18 cellular contexts compared by ENCODE assay signal in the genomic region with DNA sequence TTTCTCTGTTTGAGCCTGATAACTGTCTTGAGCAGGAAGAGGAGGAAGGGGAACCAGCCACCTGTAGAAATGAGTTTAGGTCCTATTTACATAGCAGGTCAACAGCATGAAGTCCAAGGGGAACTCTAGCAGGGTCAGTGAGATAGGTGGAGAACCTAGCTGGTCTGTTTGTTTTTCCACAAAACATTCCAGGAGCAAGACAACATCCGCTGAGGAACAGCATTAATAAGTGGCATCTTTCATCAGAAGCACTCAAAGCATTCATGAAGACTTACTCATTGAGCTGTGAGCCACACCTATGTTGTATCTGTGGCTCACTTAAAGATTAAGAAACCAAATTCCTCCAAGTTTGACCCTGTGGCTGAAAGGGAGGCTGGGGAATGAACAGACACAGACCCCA.
DNase-seq lines count a peak whose midpoint lies in the region; ATAC-seq, FAIRE-seq and TF ChIP-seq lines count a peak whose summit lies in the region.
"Had no signal": no experiment of that assay in that cellular context is flagged by ENCODE, and none has a peak within 500 bp of the region (broad histone marks: within the 10 kb centered on the region; RNA-seq: fewer than 3 reads in every experiment).

No MANE protein-coding gene starts in this region.

- H3K9ac ChIP-seq in HCT116 (ENCODE audit: low read length): peak overlapping the region; percentile 61
- H3K9ac ChIP-seq: KMS-11 had no signal

- H3K36me3 ChIP-seq in HCT116 (ENCODE audit: control insufficient read depth in 1 of 2, insufficient read depth in 2 of 2, low read length in 2 of 2) (no peaks in the 10 kb centered on the region), RWPE2 (ENCODE audit: low read depth) (no peaks in the 10 kb centered on the region)
- H3K36me3 ChIP-seq: neutrophil had no signal

- 0% methylated on average over 1 of the region's 1 CpG for WGBS in A549 (ENCODE audit: missing lambda C conversion rate)

- no peak overlapping the region for H2AFZ ChIP-seq in HCT116 (ENCODE audit: low read depth, low read length, poor library complexity, severe bottlenecking)

- no peaks in the 10 kb centered on the region for H4K20me1 ChIP-seq in HCT116 (ENCODE audit: insufficient read depth)

- peak; percentile 11 to 34; a peak in 3 of 5 replicates for TF ChIP-seq RAD21 in A549 (conservative IDR thresholded peaks at IDR 0.05 in 1 of 2, IDR thresholded peaks at IDR 0.05 in 1 of 2)
- TF ChIP-seq RAD21 in HCT116 (IDR thresholded peaks at IDR 0.05; ENCODE audit: low read depth): peak; percentile 12; the same call in 1 of the 2 replicates

- no peaks in the 10 kb centered on the region for H3K9me3 Mint-ChIP-seq in activated T-cell treated with anti-CD3 and anti-CD28 coated beads, Interleukin-2, amount 50 U/mL, for 4 hours

- peak; percentile 63 to 75; a peak in 3 of 5 replicates for TF ChIP-seq EP300 in A549 (IDR thresholded peaks at IDR 0.05)

- H3K27ac ChIP-seq in A549 (peak overlapping the region; percentile 67 to 78), HCT116 (ENCODE audit: low read depth, low read length) (peak overlapping the region; percentile 93), RWPE2 (ENCODE audit: poor library complexity, severe bottlenecking) (peak overlapping the region; percentile 69)
- H3K27ac ChIP-seq: dorsolateral prefrontal cortex, KMS-11, neutrophil had no signal

- BruUV-seq in HCT116 (replicated peaks; lab: Mats Ljungman, UMichigan): no TSS peak

- peaks cover 2% of the 10 kb centered on the region for H3K27me3 Mint-ChIP-seq in activated T-cell treated with anti-CD3 and anti-CD28 coated beads, Interleukin-2, amount 50 U/mL, for 4 hours (ENCODE audit: low read depth)

- peak; percentile 100 for FAIRE-seq in A549 (lab: Jason Lieb, UNC)
- no peak for FAIRE-seq in D721Med (lab: Jason Lieb, UNC)
- FAIRE-seq: frontal cortex had no signal

- CTCF ChIA-PET in A549 (lab: Yijun Ruan, JAX): interaction anchor here (1.6 kb wide), 2 partner anchors 16 to 26 kb away, joined by 3 to 4 read pairs; no protein-coding TSS in a partner anchor
- CTCF ChIA-PET in HCT116 (lab: Charles Lee): interaction anchor here (0.8 to 1.7 kb wide), 6 partner anchors 9 to 1094 kb away, joined by 3 read pairs; no protein-coding TSS in a partner anchor

- TF ChIP-seq CTCF in A549 (IDR thresholded peaks at IDR 0.05): no peak
- no peak for TF ChIP-seq CTCF in HCT116 (IDR thresholded peaks at IDR 0.05 in 2 of 3, conservative IDR thresholded peaks at IDR 0.05 in 1 of 3; ENCODE audit: borderline replicate concordance in 1 of 3, insufficient read depth in 1 of 3, low read depth in 2 of 3, low read length in 2 of 3)
- no peak for TF ChIP-seq CTCF in RWPE2 (IDR thresholded peaks at IDR 0.05; ENCODE audit: poor library complexity, severe bottlenecking)
- TF ChIP-seq CTCF in fibroblast of the aortic adventitia (IDR thresholded peaks at IDR 0.05; ENCODE audit: insufficient read depth, low read length): no peak
- no peak for TF ChIP-seq CTCF in D721Med (IDR thresholded peaks at IDR 0.05; ENCODE audit: insufficient read depth, missing control alignments)

- H3K4me3 Mint-ChIP-seq in activated T-cell treated with anti-CD3 and anti-CD28 coated beads, Interleukin-2, amount 50 U/mL, for 4 hours: no peak overlapping the region
- H3K4me3 Mint-ChIP-seq: activated B cell treated with CpG ODN at 0.5 μM for 24 hours; activated CD8-positive, alpha-beta memory T cell treated with anti-CD3 and anti-CD28 coated beads, Interleukin-2, amount 10 ng/mL, durations not matched to agents 7 days and 5 days had no signal

- H3K4me1 Mint-ChIP-seq in activated T-cell treated with anti-CD3 and anti-CD28 coated beads, Interleukin-2, amount 50 U/mL, for 4 hours (ENCODE audit: low read depth): no peaks in the 10 kb centered on the region
- H3K4me1 Mint-ChIP-seq: activated B cell treated with CpG ODN at 0.5 μM for 24 hours; activated CD8-positive, alpha-beta memory T cell treated with anti-CD3 and anti-CD28 coated beads, Interleukin-2, amount 10 ng/mL, durations not matched to agents 7 days and 5 days had no signal

- TF ChIP-seq POLR2A in A549 (IDR thresholded peaks at IDR 0.05; ENCODE audit: low read length) (no peak), HCT116 (IDR thresholded peaks at IDR 0.05; ENCODE audit: borderline replicate concordance, extremely low read depth, insufficient read depth, insufficient read length) (no peak)

- no peaks in the 10 kb centered on the region for H3K79me2 ChIP-seq in HCT116 (ENCODE audit: insufficient read depth, low read length)

- POLR2A ChIA-PET in A549 (lab: Yijun Ruan, JAX): no interaction called here
- POLR2A ChIA-PET in HCT116 (lab: Charles Lee): interaction anchor here (1.0 to 2.8 kb wide), 5 partner anchors 8 to 70 kb away, joined by 3 to 12 read pairs (median 3); no protein-coding TSS in a partner anchor

- intact Hi-C loops in HCT116 (cut with micrococcal nuclease): loop anchor here (1.0 kb wide), 1 partner anchor 17 kb away; no protein-coding TSS in a partner anchor

- H3K36me3 Mint-ChIP-seq in activated T-cell treated with anti-CD3 and anti-CD28 coated beads, Interleukin-2, amount 50 U/mL, for 4 hours (ENCODE audit: insufficient read depth): no peaks in the 10 kb centered on the region
- H3K36me3 Mint-ChIP-seq: activated CD8-positive, alpha-beta memory T cell treated with anti-CD3 and anti-CD28 coated beads, Interleukin-2, amount 10 ng/mL, durations not matched to agents 7 days and 5 days had no signal

- H3K27me3 ChIP-seq in HCT116 (ENCODE audit: insufficient read depth, low read length): no peaks in the 10 kb centered on the region
- no peaks in the 10 kb centered on the region for H3K27me3 ChIP-seq in RWPE2 (ENCODE audit: insufficient read depth, poor library complexity, severe bottlenecking)
- H3K27me3 ChIP-seq: dorsolateral prefrontal cortex, neutrophil had no signal

- DNase-seq in A549 (ENCODE audit: low read depth in 1 of 2, low spot score in 1 of 2) (peak; percentile 74 to 91), HCT116 (ENCODE audit: low read depth, low spot score) (peak; percentile 95), RWPE2 (ENCODE audit: low spot score) (no peak), fibroblast of the aortic adventitia (ENCODE audit: low read depth) (peak; percentile 56), D721Med (ENCODE audit: insufficient read length, low spot score) (no peak)
- no peak for DNase-seq in activated T-cell treated with anti-CD3 and anti-CD28 coated beads, Interleukin-2, amount 50 U/mL, for 4 hours
- DNase-seq: activated B cell treated with CpG ODN at 0.5 μM for 24 hours; activated CD8-positive, alpha-beta memory T cell treated with anti-CD3 and anti-CD28 coated beads, Interleukin-2, amount 10 ng/mL, durations not matched to agents 7 days and 5 days; activated gamma-delta T cell treated with Interleukin-2 at 50 U/mL for 16 hours; dorsolateral prefrontal cortex; midbrain; NCI-H446 treated with DMSO at 0.1 percent for 48 hours; stimulated activated CD4-positive, alpha-beta T cell treated with anti-CD3 and anti-CD28 coated beads, Interleukin-4, amount 100 ng/mL, for 24 hours had no signal

- H3K4me1 ChIP-seq in A549 (peaks cover 45% of the 10 kb centered on the region), HCT116 (ENCODE audit: control insufficient read depth in 1 of 2, insufficient read depth in 2 of 2, low read length in 2 of 2) (peaks cover 44 to 69% of the 10 kb centered on the region in 2 experiments), RWPE2 (ENCODE audit: insufficient read depth, poor library complexity, severe bottlenecking) (peaks cover 27% of the 10 kb centered on the region)

- RAD21 ChIA-PET in HCT116 (lab: Charles Lee; ENCODE audit: low non-redundant PET in 1 of 2, low total read pairs in 2 of 2, uncharacterized antibody in 2 of 2, unreplicated experiment in 2 of 2): interaction anchor here in 1 of 2 experiments (1.0 kb wide), 1 partner anchor 16 kb away, joined by 3 read pairs; no protein-coding TSS in a partner anchor

- no peaks in the 10 kb centered on the region for H3K9me2 ChIP-seq in HCT116 (ENCODE audit: insufficient read depth)

- H3K4me2 ChIP-seq in A549 (peak overlapping the region; percentile 60), HCT116 (ENCODE audit: low read length) (peak overlapping the region; percentile 65)
- H3K4me2 ChIP-seq: KMS-11 had no signal

- H3K9me3 ChIP-seq in A549 (no peaks in the 10 kb centered on the region), HCT116 (ENCODE audit: control insufficient read depth in 1 of 2, insufficient read depth in 1 of 2, low read depth in 1 of 2, low read length in 2 of 2) (no peaks in the 10 kb centered on the region), RWPE2 (ENCODE audit: severe bottlenecking) (no peaks in the 10 kb centered on the region)
- H3K9me3 ChIP-seq: neutrophil had no signal

- ATAC-seq in A549: peak; percentile 94
- peak; percentile 89 for ATAC-seq in HCT116
- peak; percentile 98 for ATAC-seq in RWPE2 (ENCODE audit: low read depth)
- no peak for ATAC-seq in GM21825 (IDR thresholded peaks at IDR 0.05; ENCODE audit: unreplicated experiment)
- ATAC-seq in activated T-cell treated with anti-CD3 and anti-CD28 coated beads, Interleukin-2, amount 50 U/mL, for 4 hours: no peak
- ATAC-seq in GM19351 (IDR thresholded peaks at IDR 0.05; ENCODE audit: unreplicated experiment): no peak
- ATAC-seq: activated CD8-positive, alpha-beta memory T cell treated with anti-CD3 and anti-CD28 coated beads, Interleukin-2, amount 10 ng/mL, durations not matched to agents 7 days and 5 days had no signal

- H3K4me3 ChIP-seq in A549 (no peak overlapping the region), HCT116 (replicated peaks in 1 of 2; ENCODE audit: low read depth in 1 of 2, low read length in 2 of 2) (peak overlapping the region in 1 of 2 experiments; percentile 34; a peak in 2 of 4 replicates), RWPE2 (ENCODE audit: severe bottlenecking) (no peak overlapping the region), fibroblast of the aortic adventitia (ENCODE audit: low read depth, low read length) (no peak overlapping the region)
- H3K4me3 ChIP-seq: dorsolateral prefrontal cortex had no signal

TF ChIP-seq in A549, 52 proteins besides CTCF, POLR2A, EP300 and RAD21 (continues in another document):
- peak in 1 of 2 experiments; percentile 61; a peak in 3 of 5 replicates for TF ChIP-seq JUN (IDR thresholded peaks at IDR 0.05)
- peak; percentile 74 for TF ChIP-seq JUNB (IDR thresholded peaks at IDR 0.05)

TF ChIP-seq in HCT116, 20 proteins besides CTCF, POLR2A, EP300 and RAD21 (continues in another document):
- peak; percentile 96 for TF ChIP-seq TCF7L2 (IDR thresholded peaks at IDR 0.05; ENCODE audit: borderline replicate concordance, extremely low read depth, insufficient read depth, insufficient read length)
- TF ChIP-seq, protein P1, sequence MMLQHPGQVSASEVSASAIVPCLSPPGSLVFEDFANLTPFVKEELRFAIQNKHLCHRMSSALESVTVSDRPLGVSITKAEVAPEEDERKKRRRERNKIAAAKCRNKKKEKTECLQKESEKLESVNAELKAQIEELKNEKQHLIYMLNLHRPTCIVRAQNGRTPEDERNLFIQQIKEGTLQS (IDR thresholded peaks at IDR 0.05): no peak
- TF ChIP-seq SRF (IDR thresholded peaks at IDR 0.05; ENCODE audit: low read depth): no peak
- TF ChIP-seq CEBPB (IDR thresholded peaks at IDR 0.05; ENCODE audit: low read depth): peak; percentile 91
- TF ChIP-seq POLR2AphosphoS5 (IDR thresholded peaks at IDR 0.05; ENCODE audit: low read depth, low read length): peak; percentile 66; the same call in 1 of the 2 replicates

Comparison
In these comparisons a context has a peak if more than half of its experiments do, and no peak if none do; other contexts are left out.
1. ATAC-seq: peak in A549 (2 of 2), HCT116 (single experiment) and RWPE2 (single experiment); none in GM21825 (single experiment), activated T-cell treated with anti-CD3 and anti-CD28 coated beads, Interleukin-2, amount 50 U/mL, for 4 hours (0 of 2) and GM19351 (single experiment).
2. DNase-seq: peak in A549 (2 of 2), HCT116 (single experiment) and fibroblast of the aortic adventitia (single experiment); none in RWPE2 (single experiment), activated T-cell treated with anti-CD3 and anti-CD28 coated beads, Interleukin-2, amount 50 U/mL, for 4 hours (single experiment) and D721Med (single experiment).
3. Of the 6 proteins assayed by ChIP-seq in both A549 and HCT116: peak only in A549: none; only in HCT116: none; in both: CEBPB and RAD21; in neither: 4.
4. Peak in every context shown above with its lines, with median percentiles within 50 percentile points of each other: H3K27ac ChIP-seq.